ENCODE assay signal across 8 cellular contexts in the genomic region with DNA sequence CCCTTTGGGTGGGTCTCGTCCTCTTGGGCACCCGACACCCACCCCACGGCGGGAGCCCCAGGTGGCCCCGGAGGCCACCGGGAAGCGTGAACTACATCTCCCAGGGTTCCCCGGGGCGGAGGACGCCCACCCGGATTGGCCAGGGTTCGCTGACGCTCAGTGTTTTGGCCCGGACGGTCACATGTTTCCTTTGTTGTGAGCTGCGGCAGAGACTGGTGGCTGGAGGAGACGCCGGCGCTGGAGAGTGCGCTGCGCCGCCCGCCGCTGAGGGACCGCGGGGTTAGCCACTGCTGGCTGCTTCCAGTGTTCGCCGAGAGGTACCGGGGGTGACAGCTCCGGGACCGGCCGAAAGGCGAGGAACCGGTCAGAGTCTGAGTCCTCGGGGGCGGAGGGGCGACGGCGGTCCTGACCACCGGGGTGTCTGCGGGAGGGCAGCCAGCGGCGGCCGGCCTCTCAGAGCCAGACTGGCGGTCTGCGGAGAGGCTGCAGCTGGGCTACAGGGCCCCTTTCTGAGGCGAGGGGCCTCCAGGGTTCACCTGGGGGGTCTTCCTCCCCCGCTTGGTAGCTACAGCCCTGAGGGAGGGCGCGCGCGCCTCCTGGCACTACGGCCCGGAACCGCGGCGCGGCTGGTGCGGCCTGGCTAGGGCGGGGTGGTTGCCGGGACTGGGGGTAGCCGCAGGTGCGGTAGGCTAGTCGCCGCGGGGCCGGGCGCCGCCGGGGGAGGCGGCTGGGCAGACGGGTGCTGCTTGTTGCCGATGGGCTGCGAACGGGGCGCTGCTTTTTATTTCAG. TPM values are rescaled to one million over a fixed set of nuclear protein-coding genes. Genes with fewer than 3 reads are reported as not detected.
DNase-seq lines count a peak whose midpoint lies in the region; ATAC-seq and TF ChIP-seq lines count a peak whose summit lies in the region.

A gene with protein sequence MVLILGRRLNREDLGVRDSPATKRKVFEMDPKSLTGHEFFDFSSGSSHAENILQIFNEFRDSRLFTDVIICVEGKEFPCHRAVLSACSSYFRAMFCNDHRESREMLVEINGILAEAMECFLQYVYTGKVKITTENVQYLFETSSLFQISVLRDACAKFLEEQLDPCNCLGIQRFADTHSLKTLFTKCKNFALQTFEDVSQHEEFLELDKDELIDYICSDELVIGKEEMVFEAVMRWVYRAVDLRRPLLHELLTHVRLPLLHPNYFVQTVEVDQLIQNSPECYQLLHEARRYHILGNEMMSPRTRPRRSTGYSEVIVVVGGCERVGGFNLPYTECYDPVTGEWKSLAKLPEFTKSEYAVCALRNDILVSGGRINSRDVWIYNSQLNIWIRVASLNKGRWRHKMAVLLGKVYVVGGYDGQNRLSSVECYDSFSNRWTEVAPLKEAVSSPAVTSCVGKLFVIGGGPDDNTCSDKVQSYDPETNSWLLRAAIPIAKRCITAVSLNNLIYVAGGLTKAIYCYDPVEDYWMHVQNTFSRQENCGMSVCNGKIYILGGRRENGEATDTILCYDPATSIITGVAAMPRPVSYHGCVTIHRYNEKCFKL (plus strand): TSS at position 193 of the 790 bp plus-strand sequence. CDS start 14,734 bp downstream, outside the sequence.

- 0 to 1% (median 1%) methylated on average over 25 to 76 of the region's 76 CpGs for WGBS in spleen, 5 donors

- CTCF ChIA-PET in AG04450 (lab: Charles Lee), result interaction anchor here (1.9 to 2.0 kb wide), 2 partner anchors 132 to 166 kb away, joined by 5 to 7 read pairs; no protein-coding TSS in a partner anchor
- CTCF ChIA-PET in WTC11 (lab: Charles Lee), result interaction anchor here (0.7 to 1.6 kb wide), 4 partner anchors 25 to 132 kb away, joined by 3 to 7 read pairs (median 4); no protein-coding TSS in a partner anchor

- H3K27ac Mint-ChIP-seq in WTC11 (peak within 1 kb of the TSS; percentile 63), immature natural killer cell (peak within 1 kb of the TSS; percentile 87 to 97 (median 96))

- peak; percentile 79 for DNase-seq in AG04450 (ENCODE audit: low read depth, low spot score)
- DNase-seq in NCI-H2227 treated with DMSO at 0.1 percent for 48 hours (lab: John Stamatoyannopoulos, UW), result peak; percentile 89
- peak; percentile 92 for DNase-seq in WTC11 (ENCODE audit: low spot score)
- DNase-seq in caudate nucleus (lab: John Stamatoyannopoulos, UW), result peak; percentile 42 to 97 (median 94)
- peak; percentile 90 to 91 (median 91) for DNase-seq in immature natural killer cell
- DNase-seq in spleen, result peak; percentile 97

- H3K27me3 ChIP-seq in AG04450 (ENCODE audit: control insufficient read depth, insufficient read depth, low read length) (no peaks in the 10 kb centered on the region), spleen (replicated peaks in 1 of 7) (no peaks in the 10 kb centered on the region)

- POLR2A ChIA-PET in AG04450 (lab: Yijun Ruan, JAX), result interaction anchor here (0.5 to 1.7 kb wide), 10 partner anchors 10 to 482 kb away, joined by 3 to 18 read pairs (median 3); a partner anchor contains a TSS
- POLR2A ChIA-PET in WTC11 (lab: Charles Lee), result interaction anchor here (0.7 to 2.0 kb wide), 10 partner anchors 8 to 207 kb away, joined by 3 to 9 read pairs (median 5); a partner anchor contains a TSS

- H3K27ac ChIP-seq in AG04450 (ENCODE audit: low read depth, low read length) (peak within 1 kb of the TSS; percentile 96), caudate nucleus (ENCODE audit: low read depth, low read length) (peak within 1 kb of the TSS; percentile 98), spleen (peak within 1 kb of the TSS; percentile 98 to 100 (median 100))

- H3K36me3 Mint-ChIP-seq in WTC11 (no peaks in the 10 kb centered on the region), immature natural killer cell (no peaks in the 10 kb centered on the region)

- H3K4me3 Mint-ChIP-seq in WTC11 (peak within 1 kb of the TSS; percentile 84), immature natural killer cell (peak within 1 kb of the TSS; percentile 93 to 96 (median 95))

- intact Hi-C loops in spleen (cut with DNase I; ENCODE audit: low total_unique reads), result no loop called here

- peak within 1 kb of the TSS; percentile 89 for H3K4me3 ChIP-seq in AG04450 (ENCODE audit: low read depth, low read length)
- H3K4me3 ChIP-seq in spleen, result peak within 1 kb of the TSS; percentile 86 to 99 (median 97)

- H3K4me1 Mint-ChIP-seq in WTC11 (peaks cover 18% of the 10 kb centered on the region), immature natural killer cell (peaks cover 40 to 51% of the 10 kb centered on the region in 2 donors)

- peak; percentile 85 to 99 (median 94) for TF ChIP-seq POLR2A in spleen (IDR thresholded peaks at IDR 0.05)

- peak; percentile 87 for ATAC-seq in GM18909 (IDR thresholded peaks at IDR 0.05; ENCODE audit: poor library complexity, unreplicated experiment)
- peak; percentile 90 for ATAC-seq in HG03175 (IDR thresholded peaks at IDR 0.05; ENCODE audit: unreplicated experiment)
- ATAC-seq in WTC11, result peak; percentile 80

- H3K27me3 Mint-ChIP-seq in WTC11 (ENCODE audit: low read depth) (no peaks in the 10 kb centered on the region; the same call in 1 of the 2 replicates), immature natural killer cell (ENCODE audit: low read depth in 3 of 3) (peaks cover 11 to 21% (median 14%) of the 10 kb centered on the region in 3 donors)

- no peaks in the 10 kb centered on the region for H3K9me3 Mint-ChIP-seq in WTC11
- H3K9me3 Mint-ChIP-seq in immature natural killer cell, result no peaks in the 10 kb centered on the region

- H3K36me3 ChIP-seq in spleen, result no peaks in the 10 kb centered on the region

- peaks cover 15 to 46% (median 30%) of the 10 kb centered on the region in 6 donors for H3K4me1 ChIP-seq in spleen

- H3K9me3 ChIP-seq in AG04450 (ENCODE audit: control insufficient read depth, insufficient read depth, low read length) (no peaks in the 10 kb centered on the region; the same call in 1 of the 2 replicates), spleen (no peaks in the 10 kb centered on the region)

- TF ChIP-seq CTCF in AG04450 (IDR thresholded peaks at IDR 0.05; ENCODE audit: low read depth, low read length) (no peak), WTC11 (IDR thresholded peaks at IDR 0.05) (no peak), spleen (IDR thresholded peaks at IDR 0.05 in 8 of 11, conservative IDR thresholded peaks at IDR 0.05 in 3 of 11) (peak in 3 of 11 experiments; percentile 9 to 31 (median 16))

TF ChIP-seq in WTC11, 78 proteins besides CTCF, POLR2A, EP300 and RAD21 (continues in another document):
- TF ChIP-seq MYBL2 (CRISPR knock-in tag; IDR thresholded peaks at IDR 0.05) (no peak), OVOL2 (CRISPR knock-in tag; IDR thresholded peaks at IDR 0.05; ENCODE audit: borderline replicate concordance) (no peak), GABPB1 (CRISPR knock-in tag; IDR thresholded peaks at IDR 0.05) (no peak; the same call in 1 of the 2 replicates), ZNF423 (CRISPR knock-in tag; IDR thresholded peaks at IDR 0.05) (0 out of 2 replicates have a peak, but pooled peaks have one; percentile 70), NFYB (CRISPR knock-in tag; conservative IDR thresholded peaks at IDR 0.05; ENCODE audit: low read depth) (peak; percentile 54; the same call in 1 of the 2 replicates), FOXK1 (CRISPR knock-in tag; IDR thresholded peaks at IDR 0.05) (peak; percentile 100), KAT7 (CRISPR knock-in tag; IDR thresholded peaks at IDR 0.05; ENCODE audit: borderline replicate concordance) (0 out of 2 replicates have a peak, but pooled peaks have one; percentile 73)
- TF ChIP-seq, protein P1, sequence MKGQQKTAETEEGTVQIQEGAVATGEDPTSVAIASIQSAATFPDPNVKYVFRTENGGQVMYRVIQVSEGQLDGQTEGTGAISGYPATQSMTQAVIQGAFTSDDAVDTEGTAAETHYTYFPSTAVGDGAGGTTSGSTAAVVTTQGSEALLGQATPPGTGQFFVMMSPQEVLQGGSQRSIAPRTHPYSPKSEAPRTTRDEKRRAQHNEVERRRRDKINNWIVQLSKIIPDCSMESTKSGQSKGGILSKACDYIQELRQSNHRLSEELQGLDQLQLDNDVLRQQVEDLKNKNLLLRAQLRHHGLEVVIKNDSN (CRISPR knock-in tag; IDR thresholded peaks at IDR 0.05), result peak; percentile 84
- TF ChIP-seq, protein P2, sequence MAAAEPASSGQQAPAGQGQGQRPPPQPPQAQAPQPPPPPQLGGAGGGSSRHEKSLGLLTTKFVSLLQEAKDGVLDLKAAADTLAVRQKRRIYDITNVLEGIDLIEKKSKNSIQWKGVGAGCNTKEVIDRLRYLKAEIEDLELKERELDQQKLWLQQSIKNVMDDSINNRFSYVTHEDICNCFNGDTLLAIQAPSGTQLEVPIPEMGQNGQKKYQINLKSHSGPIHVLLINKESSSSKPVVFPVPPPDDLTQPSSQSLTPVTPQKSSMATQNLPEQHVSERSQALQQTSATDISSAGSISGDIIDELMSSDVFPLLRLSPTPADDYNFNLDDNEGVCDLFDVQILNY (CRISPR knock-in tag; IDR thresholded peaks at IDR 0.05), result 0 out of 2 replicates have a peak, but pooled peaks have one; percentile 23
- TF ChIP-seq, protein P3, sequence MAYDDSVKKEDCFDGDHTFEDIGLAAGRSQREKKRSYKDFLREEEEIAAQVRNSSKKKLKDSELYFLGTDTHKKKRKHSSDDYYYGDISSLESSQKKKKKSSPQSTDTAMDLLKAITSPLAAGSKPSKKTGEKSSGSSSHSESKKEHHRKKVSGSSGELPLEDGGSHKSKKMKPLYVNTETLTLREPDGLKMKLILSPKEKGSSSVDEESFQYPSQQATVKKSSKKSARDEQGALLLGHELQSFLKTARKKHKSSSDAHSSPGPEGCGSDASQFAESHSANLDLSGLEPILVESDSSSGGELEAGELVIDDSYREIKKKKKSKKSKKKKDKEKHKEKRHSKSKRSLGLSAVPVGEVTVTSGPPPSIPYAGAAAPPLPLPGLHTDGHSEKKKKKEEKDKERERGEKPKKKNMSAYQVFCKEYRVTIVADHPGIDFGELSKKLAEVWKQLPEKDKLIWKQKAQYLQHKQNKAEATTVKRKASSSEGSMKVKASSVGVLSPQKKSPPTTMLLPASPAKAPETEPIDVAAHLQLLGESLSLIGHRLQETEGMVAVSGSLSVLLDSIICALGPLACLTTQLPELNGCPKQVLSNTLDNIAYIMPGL (CRISPR knock-in tag; IDR thresholded peaks at IDR 0.05), result peak; percentile 58
- TF ChIP-seq, protein P4, sequence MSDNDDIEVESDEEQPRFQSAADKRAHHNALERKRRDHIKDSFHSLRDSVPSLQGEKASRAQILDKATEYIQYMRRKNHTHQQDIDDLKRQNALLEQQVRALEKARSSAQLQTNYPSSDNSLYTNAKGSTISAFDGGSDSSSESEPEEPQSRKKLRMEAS (CRISPR knock-in tag; IDR thresholded peaks at IDR 0.05), result peak; percentile 53; the same call in 1 of the 2 replicates

RNA-seq across cellular contexts. Expression of the gene that starts here (rescaled TPM):
- polyA plus RNA-seq in AG04450 (2011; rRNA removed) (26.4 and 33.6 TPM in 2 replicates), immature natural killer cell (10 to 100 TPM; 33.4 to 52.5 (median 49.8) TPM), spleen (10 to 100 TPM in 2 of 3 donors, 1 to 10 TPM in 1; 5.0 to 13.5 (median 12.0) TPM)
- polyA minus RNA-seq in AG04450 (2011; rRNA and poly(A)+ RNA removed), result 45.5 and 83.9 TPM in 2 replicates
- total RNA-seq in WTC11 (2021) (33.1 to 35.3 TPM (median 33.9 TPM) in 3 replicates), spleen (100 to 1,000 TPM in 3 of 7 donors, 10 to 100 TPM in 4; 48.8 to 148 (median 69.1) TPM)

Comparison
In these comparisons a context has a peak if more than half of its experiments do, and no peak if none do; other contexts are left out.
1. Peak in every context shown above with its lines: DNase-seq, ATAC-seq, H3K4me3 ChIP-seq and H3K27ac ChIP-seq.